Comparison of ENCODE assay signal across 17 cellular contexts in genomic region chr9:99590879-99591278, GRCh38.
DNase-seq lines count a peak whose midpoint lies in the region; ATAC-seq and TF ChIP-seq lines count a peak whose summit lies in the region.
"Had no signal": no experiment of that assay in that cellular context is flagged by ENCODE, and none has a peak within 500 bp of the region (broad histone marks: within the 10 kb centered on the region; RNA-seq: fewer than 3 reads in every experiment).

No MANE protein-coding gene starts in this region.

- no peaks in the 10 kb centered on the region for H3K27me3 ChIP-seq in foreskin keratinocyte
- H3K27me3 ChIP-seq: uterus had no signal

- H3K27ac Mint-ChIP-seq in activated T-cell treated with anti-CD3 and anti-CD28 coated beads, Interleukin-2, amount 50 U/mL, for 72 hours: no peak overlapping the region
- H3K27ac Mint-ChIP-seq: activated CD8-positive, alpha-beta T cell treated with anti-CD3 and anti-CD28 coated beads, Interleukin-2, amount 10 ng/mL, durations not matched to agents 7 days and 5 days; stimulated activated naive CD8-positive, alpha-beta T cell treated with anti-CD3 and anti-CD28 coated beads, Interleukin-15, Interleukin-2, amounts not matched to agents 100 ng/mL and 50 ng/mL, for 24 hours had no signal

- no peaks in the 10 kb centered on the region for H3K9me3 Mint-ChIP-seq in activated T-cell treated with anti-CD3 and anti-CD28 coated beads, Interleukin-2, amount 50 U/mL, for 72 hours
- H3K9me3 Mint-ChIP-seq: stimulated activated naive CD8-positive, alpha-beta T cell treated with anti-CD3 and anti-CD28 coated beads, Interleukin-15, Interleukin-2, amounts not matched to agents 100 ng/mL and 50 ng/mL, for 24 hours had no signal

- DNase-seq in AML-193 (lab: John Stamatoyannopoulos, UW) (peak; percentile 68 to 73), SIG-M5 (lab: John Stamatoyannopoulos, UW) (peak; percentile 29), kidney tubule cell (ENCODE audit: low spot score) (peak; percentile 34), inferior parietal cortex (ENCODE audit: extremely low spot score) (no peak), foreskin keratinocyte (no peak)
- DNase-seq in activated T-cell treated with anti-CD3 and anti-CD28 coated beads, Interleukin-2, amount 50 U/mL, for 72 hours: no peak
- DNase-seq: activated CD8-positive, alpha-beta T cell treated with anti-CD3 and anti-CD28 coated beads, Interleukin-2, amount 10 ng/mL, durations not matched to agents 7 days and 5 days; activated gamma-delta T cell; dermis blood vessel endothelial cell; mesenchymal stem cell; NCI-H187 treated with DMSO at 0.1 percent for 48 hours; NCI-H69; uterus had no signal

- no peaks in the 10 kb centered on the region for H3K4me1 Mint-ChIP-seq in activated T-cell treated with anti-CD3 and anti-CD28 coated beads, Interleukin-2, amount 50 U/mL, for 72 hours (ENCODE audit: low read depth)

- H3K36me3 Mint-ChIP-seq in activated T-cell treated with anti-CD3 and anti-CD28 coated beads, Interleukin-2, amount 50 U/mL, for 72 hours (ENCODE audit: insufficient read depth in 2 of 2): no peaks in the 10 kb centered on the region

- peak; percentile 38 for ATAC-seq in GM21381 (IDR thresholded peaks at IDR 0.05; ENCODE audit: unreplicated experiment)
- no peak for ATAC-seq in activated T-cell treated with anti-CD3 and anti-CD28 coated beads, Interleukin-2, amount 50 U/mL, for 72 hours (replicated peaks in 1 of 2)
- no peak for ATAC-seq in foreskin keratinocyte
- ATAC-seq in GM19324 (IDR thresholded peaks at IDR 0.05; ENCODE audit: low FRiP score, unreplicated experiment): no peak
- ATAC-seq: activated CD8-positive, alpha-beta T cell treated with anti-CD3 and anti-CD28 coated beads, Interleukin-2, amount 10 ng/mL, durations not matched to agents 7 days and 5 days; HCT116 had no signal

- H3K4me1 ChIP-seq in foreskin keratinocyte: no peaks in the 10 kb centered on the region
- H3K4me1 ChIP-seq: uterus had no signal

- TF ChIP-seq CTCF in foreskin keratinocyte (conservative IDR thresholded peaks at IDR 0.05): no peak

- no peak overlapping the region for H3K4me3 Mint-ChIP-seq in activated T-cell treated with anti-CD3 and anti-CD28 coated beads, Interleukin-2, amount 50 U/mL, for 72 hours
- H3K4me3 Mint-ChIP-seq: activated CD8-positive, alpha-beta T cell treated with anti-CD3 and anti-CD28 coated beads, Interleukin-2, amount 10 ng/mL, durations not matched to agents 7 days and 5 days; stimulated activated naive CD8-positive, alpha-beta T cell treated with anti-CD3 and anti-CD28 coated beads, Interleukin-15, Interleukin-2, amounts not matched to agents 100 ng/mL and 50 ng/mL, for 24 hours had no signal

- no peak overlapping the region for H3K27ac ChIP-seq in foreskin keratinocyte
- H3K27ac ChIP-seq: uterus had no signal

- H3K27me3 Mint-ChIP-seq in activated T-cell treated with anti-CD3 and anti-CD28 coated beads, Interleukin-2, amount 50 U/mL, for 72 hours (ENCODE audit: low read depth): peaks cover 14% of the 10 kb centered on the region

Comparison
In these comparisons a context has a peak if more than half of its experiments do, and no peak if none do; other contexts are left out.
1. DNase-seq: peak in AML-193 (2 of 2), SIG-M5 (single experiment) and kidney tubule cell (single experiment); none in activated T-cell treated with anti-CD3 and anti-CD28 coated beads, Interleukin-2, amount 50 U/mL, for 72 hours (0 of 2), inferior parietal cortex (single experiment) and foreskin keratinocyte (0 of 2).